In the genomic region with DNA sequence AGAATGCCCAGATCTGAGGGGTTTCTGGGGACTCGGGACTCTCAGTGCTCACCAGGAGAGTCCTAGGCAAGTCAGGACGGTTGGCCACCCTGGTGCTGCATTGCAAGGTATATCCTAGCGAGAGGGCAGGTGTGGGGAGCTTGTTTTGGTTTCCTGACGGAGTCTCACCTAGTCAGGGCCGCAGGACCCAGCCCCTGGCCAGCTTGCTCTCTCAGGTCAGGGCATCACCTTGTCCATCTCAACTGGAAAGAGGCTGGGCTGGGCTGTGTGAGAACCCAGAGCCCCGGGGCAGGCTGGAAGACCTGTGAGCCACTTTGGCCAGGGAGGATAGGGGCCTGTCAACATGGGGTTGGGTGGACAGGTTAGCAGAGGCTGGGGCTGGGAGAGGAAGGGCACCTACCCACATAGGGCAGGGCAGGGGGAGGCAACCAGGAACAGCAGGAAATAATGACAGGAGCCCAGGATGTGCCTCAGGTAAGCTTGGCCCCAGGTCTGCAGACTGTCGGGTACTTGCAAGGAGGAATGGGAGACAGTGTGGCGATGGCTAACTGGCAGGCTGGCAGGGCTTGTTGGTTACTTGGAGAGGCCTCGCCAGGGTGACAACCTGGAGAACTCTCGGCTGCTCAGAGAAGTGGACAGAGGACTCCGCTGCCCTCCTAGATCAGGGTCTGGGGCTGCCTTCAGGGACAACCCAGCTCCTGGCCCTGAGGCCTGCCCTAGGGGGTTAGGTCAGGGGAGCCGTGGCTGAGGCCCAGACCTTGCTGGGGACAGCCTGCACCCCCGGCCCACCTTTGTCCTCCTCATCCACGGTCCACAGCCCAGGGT, we compare ENCODE assay signal across 11 cellular contexts. TPM values are rescaled to one million over a fixed set of nuclear protein-coding genes. Genes with fewer than 3 reads are reported as not detected.
DNase-seq lines count a peak whose midpoint lies in the region; ATAC-seq, FAIRE-seq and TF ChIP-seq lines count a peak whose summit lies in the region.
"Had no signal": no experiment of that assay in that cellular context is flagged by ENCODE, and none has a peak within 500 bp of the region (broad histone marks: within the 10 kb centered on the region; RNA-seq: fewer than 3 reads in every experiment).

No MANE protein-coding gene starts in this region.

- TF ChIP-seq RAD21 in K562 (CRISPR knock-in tag; conservative IDR thresholded peaks at IDR 0.05 in 1 of 2, IDR thresholded peaks at IDR 0.05 in 1 of 2): no peak

- ATAC-seq in CD4-positive, CD25-positive, alpha-beta regulatory T cell (ENCODE audit: low read depth in 2 of 2): no peak
- no peak for ATAC-seq in K562

- CTCF ChIA-PET in K562 (lab: Yijun Ruan, JAX; ENCODE audit: low intra/inter-chr PET ratio): interaction anchor here (0.5 to 0.6 kb wide), 2 partner anchors 123 to 398 kb away, joined by 4 to 7 read pairs; no protein-coding TSS in a partner anchor

- no peak for FAIRE-seq in K562 (lab: Jason Lieb, UNC)

- H3K9ac ChIP-seq in K562 (ENCODE audit: insufficient read depth in 1 of 2, low read depth in 2 of 2, low read length in 2 of 2) (peak overlapping the region; percentile 81 to 93; a peak in 3 of 4 replicates), GM23248 (no peak overlapping the region)

- H4K20me1 ChIP-seq in K562 (replicated peaks; ENCODE audit: control insufficient read depth, insufficient read depth, low read length) (no peaks in the 10 kb centered on the region), GM23248 (ENCODE audit: insufficient read depth) (no peaks in the 10 kb centered on the region)

- in situ Hi-C loops in K562 (cut with MboI): loop anchor here (5.0 kb wide), 1 partner anchor 46 kb away; no protein-coding TSS in a partner anchor
- in situ Hi-C loops in GM23248 (cut with MboI): no loop called here

- BruUV-seq in K562 (replicated peaks; lab: Mats Ljungman, UMichigan): no TSS peak

- peaks cover 9% of the 10 kb centered on the region for H3F3A ChIP-seq in GM23248 (ENCODE audit: insufficient read depth)

- H3K4me2 ChIP-seq in K562 (ENCODE audit: insufficient read depth, low read length) (no peak overlapping the region), GM23248 (ENCODE audit: unreplicated experiment) (no peak overlapping the region)

- POLR2A ChIA-PET in K562 (lab: Yijun Ruan, JAX): interaction anchor here (0.5 to 9.2 kb wide), 10 partner anchors 18 to 912 kb away, joined by 3 to 267 read pairs (median 4); partner anchors contain the start of gene DDIT4

- no peaks in the 10 kb centered on the region for H3K27me3 Mint-ChIP-seq in CD4-positive, CD25-positive, alpha-beta regulatory T cell
- no peaks in the 10 kb centered on the region for H3K27me3 Mint-ChIP-seq in IgD-negative memory B cell
- H3K27me3 Mint-ChIP-seq in nephron (ENCODE audit: low read depth): no peaks in the 10 kb centered on the region

- peak overlapping the region; percentile 83 to 96 (median 85) for H3K27ac Mint-ChIP-seq in CD4-positive, CD25-positive, alpha-beta regulatory T cell
- peak overlapping the region in 2 of 3 donors; percentile 23 to 88 for H3K27ac Mint-ChIP-seq in IgD-negative memory B cell
- H3K27ac Mint-ChIP-seq in nephron: peak overlapping the region; percentile 56 to 96 (median 89)

- H3K36me3 Mint-ChIP-seq in CD4-positive, CD25-positive, alpha-beta regulatory T cell: no peaks in the 10 kb centered on the region
- H3K36me3 Mint-ChIP-seq in IgD-negative memory B cell (no peaks in the 10 kb centered on the region), nephron (ENCODE audit: low read depth) (no peaks in the 10 kb centered on the region)

- H3K4me3 Mint-ChIP-seq in CD4-positive, CD25-positive, alpha-beta regulatory T cell: no peak overlapping the region
- H3K4me3 Mint-ChIP-seq in IgD-negative memory B cell (peak overlapping the region in 3 of 4 donors; percentile 5 to 67 (median 65)), nephron (no peak overlapping the region)

- H3K4me1 ChIP-seq in CD4-positive, CD25-positive, alpha-beta regulatory T cell (ENCODE audit: control insufficient read depth, insufficient read depth, low read length, poor library complexity, severe bottlenecking): peaks cover 76% of the 10 kb centered on the region
- H3K4me1 ChIP-seq in K562 (replicated peaks in 1 of 2; ENCODE audit: control insufficient read depth in 2 of 2, insufficient read depth in 2 of 2, low read length in 2 of 2): peaks cover 50 to 65% of the 10 kb centered on the region in 2 experiments
- peaks cover 24% of the 10 kb centered on the region for H3K4me1 ChIP-seq in GM23248 (ENCODE audit: insufficient read depth)

- peak overlapping the region; percentile 71 for H3K27ac ChIP-seq in CD4-positive, CD25-positive, alpha-beta regulatory T cell (ENCODE audit: insufficient read depth, low read length, poor library complexity, severe bottlenecking)
- H3K27ac ChIP-seq in K562 (ENCODE audit: extremely low read depth, low read depth, low read length): peak overlapping the region; percentile 97
- no peak overlapping the region for H3K27ac ChIP-seq in GM23248
- H3K27ac ChIP-seq: SK-N-MC had no signal

- no peaks in the 10 kb centered on the region for H3K9me3 ChIP-seq in CD4-positive, CD25-positive, alpha-beta regulatory T cell (ENCODE audit: control insufficient read depth in 2 of 2, low read length in 2 of 2)
- H3K9me3 ChIP-seq in K562 (replicated peaks; ENCODE audit: control insufficient read depth, insufficient read depth, low read depth, low read length) (no peaks in the 10 kb centered on the region), GM23248 (ENCODE audit: low read depth) (no peaks in the 10 kb centered on the region)

- 89% methylated on average over 14 of the region's 14 CpGs for WGBS in K562 (ENCODE audit: insufficient coverage, low coverage, missing lambda C conversion rate)
- 96 to 97% methylated on average over 14 of the region's 14 CpGs for WGBS in GM23248 (ENCODE audit: low coverage in 1 of 2, low lambda C conversion rate in 2 of 2, missing lambda C conversion rate in 2 of 2), 2 experiments

- DNase-seq in CD4-positive, CD25-positive, alpha-beta regulatory T cell: no peak
- DNase-seq in K562 (ENCODE audit: extremely low read depth in 1 of 4, low spot score in 3 of 4) (no peak), DMS 273 (lab: John Stamatoyannopoulos, UW; ENCODE audit: unreplicated experiment) (no peak), NCI-H2171 (lab: John Stamatoyannopoulos, UW) (no peak), GM23248 (no peak), erythroblast (lab: John Stamatoyannopoulos, UW) (no peak)
- DNase-seq: DMS79 treated with DMSO at 0.1 percent for 48 hours, NCI-H226 had no signal

- no peaks in the 10 kb centered on the region for H3K27me3 ChIP-seq in CD4-positive, CD25-positive, alpha-beta regulatory T cell (ENCODE audit: control insufficient read depth, insufficient read depth, low read length)
- H3K27me3 ChIP-seq in K562 (ENCODE audit: control insufficient read depth in 2 of 2, insufficient read depth in 2 of 2, low read length in 2 of 2): no peaks in the 10 kb centered on the region
- H3K27me3 ChIP-seq in GM23248 (replicated peaks; ENCODE audit: insufficient read depth): no peaks in the 10 kb centered on the region

- TF ChIP-seq CTCF in K562 (IDR thresholded peaks at IDR 0.05 in 2 of 3, conservative IDR thresholded peaks at IDR 0.05 in 1 of 3; ENCODE audit: insufficient read depth in 2 of 3, low read depth in 1 of 3, low read length in 3 of 3): no peak
- no peak for TF ChIP-seq CTCF in nephron (IDR thresholded peaks at IDR 0.05; ENCODE audit: unreplicated experiment in 3 of 3)

- intact Hi-C loops in K562 (cut with micrococcal nuclease): no loop called here

- no peak for TF ChIP-seq EP300 in K562 (IDR thresholded peaks at IDR 0.05; ENCODE audit: low read length)

- TF ChIP-seq POLR2A in K562 (conservative IDR thresholded peaks at IDR 0.05) (no peak), erythroblast (IDR thresholded peaks at IDR 0.05; ENCODE audit: low read length) (no peak)

- peaks cover 8% of the 10 kb centered on the region for H3K9me1 ChIP-seq in K562 (ENCODE audit: control insufficient read depth, insufficient read depth, low read length)

- H3K36me3 ChIP-seq in CD4-positive, CD25-positive, alpha-beta regulatory T cell (ENCODE audit: control insufficient read depth, insufficient read depth, low read length): no peaks in the 10 kb centered on the region
- H3K36me3 ChIP-seq in K562 (ENCODE audit: control insufficient read depth, insufficient read depth, low read length) (no peaks in the 10 kb centered on the region), GM23248 (ENCODE audit: low read depth) (no peaks in the 10 kb centered on the region)

- H2AFZ ChIP-seq in K562 (ENCODE audit: low read depth, low read length) (peak overlapping the region; percentile 10), GM23248 (no peak overlapping the region)

- H3K9me3 Mint-ChIP-seq in CD4-positive, CD25-positive, alpha-beta regulatory T cell: peaks cover 0 to 2% (median 0%) of the 10 kb centered on the region in 7 donors
- H3K9me3 Mint-ChIP-seq in IgD-negative memory B cell: no peaks in the 10 kb centered on the region
- no peaks in the 10 kb centered on the region for H3K9me3 Mint-ChIP-seq in nephron

- no peaks in the 10 kb centered on the region for H3K9me2 ChIP-seq in GM23248 (ENCODE audit: insufficient read depth)

- H3K4me1 Mint-ChIP-seq in CD4-positive, CD25-positive, alpha-beta regulatory T cell: peaks cover 7 to 80% (median 39%) of the 10 kb centered on the region in 4 donors
- H3K4me1 Mint-ChIP-seq in IgD-negative memory B cell (peaks cover 33 to 41% (median 35%) of the 10 kb centered on the region in 3 donors), nephron (peaks cover 73% of the 10 kb centered on the region)

- no peak overlapping the region for H3K4me3 ChIP-seq in CD4-positive, CD25-positive, alpha-beta regulatory T cell (ENCODE audit: low read depth, low read length)
- no peak overlapping the region for H3K4me3 ChIP-seq in K562
- H3K4me3 ChIP-seq in GM23248: no peak overlapping the region
- H3K4me3 ChIP-seq: SK-N-MC had no signal

- no peaks in the 10 kb centered on the region for H3K79me2 ChIP-seq in K562 (ENCODE audit: control insufficient read depth, insufficient read depth, low read length)
- no peaks in the 10 kb centered on the region for H3K79me2 ChIP-seq in GM23248 (ENCODE audit: insufficient read depth)

RNA-seq across cellular contexts. Expression of gene DNAJB12, which starts 31.4 kb away (rescaled TPM):
- total RNA-seq in CD4-positive, CD25-positive, alpha-beta regulatory T cell: 40.2 TPM
- 10 to 100 TPM; 17.8 to 24.4 (median 19.9) TPM for polyA plus RNA-seq in CD4-positive, CD25-positive, alpha-beta regulatory T cell
- polyA plus RNA-seq in IgD-negative memory B cell (27.6 TPM), K562 (2011; rRNA removed) (10.2 and 13.3 TPM in 2 replicates), K562 (2014; fragmentation: Illumina TruSeq; extraction: Trizol) (24.1 and 26.2 TPM in 2 replicates), K562 (2014; fragmentation: Nextera tagmentation; extraction: Ambion mirVana) (1 to 10 TPM; 3.5 to 4.7 TPM), K562 (2014; rRNA removed) (18.4 and 20.3 TPM in 2 replicates), GM23248 (2016; fragmentation: Nextera tagmentation; extraction: Ambion mirVana) (32.0 and 33.5 TPM in 2 replicates)
- total RNA-seq in K562 (2011; cell fraction: chromatin; rRNA removed; ENCODE audit: low replicate concordance): 37.8 and 67.4 TPM in 2 replicates
- 41.7 and 47.7 TPM in 2 replicates for total RNA-seq in K562 (2011; cell fraction: nucleolus; rRNA removed)
- 40.8 and 49.2 TPM in 2 replicates for total RNA-seq in K562 (2011; cell fraction: nucleoplasm; rRNA removed)
- total RNA-seq in K562 (2014; rRNA removed) (22.1 and 30.2 TPM in 2 replicates), K562 (2014; rRNA removed; fragmentation: Illumina TruSeq; extraction: Trizol) (12.9 and 15.1 TPM in 2 replicates), K562 (2015; rRNA removed; fragmentation: Illumina TruSeq; extraction: Trizol) (20.5 and 22.0 TPM in 2 replicates), K562 (2021) (31.0 and 31.5 TPM in 2 replicates)
- polyA plus RNA-seq in K562 (2011; cell fraction: cytosol; rRNA removed): 12.4 and 17.8 TPM in 2 replicates
- 27.1 and 42.9 TPM in 2 replicates for polyA plus RNA-seq in K562 (2011; cell fraction: nucleus; rRNA removed)
- 21.6 and 29.2 TPM in 2 replicates for polyA plus RNA-seq in K562 (2012)
- 7.6 and 8.6 TPM in 2 replicates for polyA minus RNA-seq in K562 (2011; rRNA and poly(A)+ RNA removed)
- 11.4 and 13.2 TPM in 2 replicates for polyA minus RNA-seq in K562 (2011; cell fraction: cytosol; rRNA and poly(A)+ RNA removed)
- 14.1 and 15.7 TPM in 2 replicates for polyA minus RNA-seq in K562 (2011; cell fraction: nucleus; rRNA and poly(A)+ RNA removed)
- 28.4 and 32.9 TPM in 2 replicates for total RNA-seq in GM23248 (2014; rRNA removed; shearing (Covaris generic))

RNA-seq across cellular contexts. Expression of gene DDIT4, which starts 49.6 kb away (rescaled TPM):
- total RNA-seq in CD4-positive, CD25-positive, alpha-beta regulatory T cell: 403 TPM
- 100 to 1,000 TPM in 1 of 4 donors, 10 to 100 TPM in 3; 62.1 to 123 (median 76.6) TPM for polyA plus RNA-seq in CD4-positive, CD25-positive, alpha-beta regulatory T cell
- polyA plus RNA-seq in IgD-negative memory B cell (79.9 TPM), K562 (2011; rRNA removed) (228 and 529 TPM in 2 replicates), K562 (2014; fragmentation: Illumina TruSeq; extraction: Trizol) (107 and 370 TPM in 2 replicates), K562 (2014; fragmentation: Nextera tagmentation; extraction: Ambion mirVana) (10 to 100 TPM in 1 of 2 experiments, 1 to 10 TPM in 1; 8.2 to 12.3 TPM), K562 (2014; rRNA removed) (362 and 564 TPM in 2 replicates), GM23248 (2016; fragmentation: Nextera tagmentation; extraction: Ambion mirVana) (144 and 155 TPM in 2 replicates)
- 185 and 371 TPM in 2 replicates for total RNA-seq in K562 (2011; cell fraction: chromatin; rRNA removed; ENCODE audit: low replicate concordance)
- total RNA-seq in K562 (2011; cell fraction: nucleolus; rRNA removed): 455 and 610 TPM in 2 replicates
- total RNA-seq in K562 (2011; cell fraction: nucleoplasm; rRNA removed): 314 and 392 TPM in 2 replicates
- total RNA-seq in K562 (2014; rRNA removed) (593 and 675 TPM in 2 replicates), K562 (2014; rRNA removed; fragmentation: Illumina TruSeq; extraction: Trizol) (159 and 200 TPM in 2 replicates), K562 (2015; rRNA removed; fragmentation: Illumina TruSeq; extraction: Trizol) (13.2 and 14.7 TPM in 2 replicates), K562 (2021) (453 and 674 TPM in 2 replicates)
- 345 and 451 TPM in 2 replicates for polyA plus RNA-seq in K562 (2011; cell fraction: cytosol; rRNA removed)
- polyA plus RNA-seq in K562 (2011; cell fraction: nucleus; rRNA removed): 384 and 450 TPM in 2 replicates
- 184 and 695 TPM in 2 replicates for polyA plus RNA-seq in K562 (2012)
- 156 and 267 TPM in 2 replicates for polyA minus RNA-seq in K562 (2011; rRNA and poly(A)+ RNA removed)
- 180 and 395 TPM in 2 replicates for polyA minus RNA-seq in K562 (2011; cell fraction: cytosol; rRNA and poly(A)+ RNA removed)
- polyA minus RNA-seq in K562 (2011; cell fraction: nucleus; rRNA and poly(A)+ RNA removed): 272 and 555 TPM in 2 replicates
- 188 and 199 TPM in 2 replicates for total RNA-seq in GM23248 (2014; rRNA removed; shearing (Covaris generic))

Comparison
In these comparisons a context has a peak if more than half of its experiments do, and no peak if none do; other contexts are left out.
1. H3K4me3 Mint-ChIP-seq: peak in IgD-negative memory B cell (3 of 4); none in CD4-positive, CD25-positive, alpha-beta regulatory T cell (0 of 4) and nephron (0 of 3).
2. Peak in every context shown above with its lines, with median percentiles within 50 percentile points of each other: H3K27ac Mint-ChIP-seq.